In the genomic region with DNA sequence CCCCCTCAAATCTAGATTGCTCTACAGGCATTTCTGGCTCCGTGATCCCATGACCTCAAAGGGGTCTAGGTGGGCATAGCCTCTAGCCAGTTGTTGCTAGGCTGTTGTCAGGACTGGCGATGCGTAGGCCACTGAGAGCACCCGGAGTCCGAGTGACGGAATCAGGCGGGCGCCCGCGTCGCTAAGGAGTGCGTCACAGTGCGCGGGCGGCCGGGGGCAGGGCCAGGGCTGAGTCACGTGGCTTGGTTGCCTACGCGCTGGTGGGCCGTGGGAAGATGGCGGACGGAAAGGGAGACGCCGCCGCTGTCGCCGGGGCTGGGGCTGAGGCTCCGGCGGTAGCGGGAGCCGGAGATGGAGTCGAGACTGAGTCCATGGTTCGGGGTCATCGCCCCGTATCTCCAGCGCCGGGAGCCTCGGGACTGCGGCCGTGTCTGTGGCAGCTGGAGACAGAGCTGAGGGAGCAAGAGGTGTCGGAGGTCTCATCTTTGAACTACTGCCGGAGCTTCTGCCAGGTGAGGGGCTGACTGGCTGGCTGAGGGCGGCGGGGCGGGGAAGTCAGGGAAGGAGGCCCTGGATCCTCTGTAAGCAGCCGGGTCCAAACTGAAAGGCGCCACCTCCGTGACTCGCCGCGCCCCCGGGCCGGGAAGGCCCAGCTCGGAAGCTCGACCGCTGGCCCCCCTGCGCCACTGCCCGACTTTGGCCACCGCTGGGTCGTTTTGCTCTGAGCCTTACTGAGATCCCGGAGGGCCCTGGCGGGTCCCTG, we compare ENCODE assay signal across 8 cellular contexts. TPM values are rescaled to one million over a fixed set of nuclear protein-coding genes. Genes with fewer than 3 reads are reported as not detected.
DNase-seq lines count a peak whose midpoint lies in the region; ATAC-seq and TF ChIP-seq lines count a peak whose summit lies in the region.

A gene with protein sequence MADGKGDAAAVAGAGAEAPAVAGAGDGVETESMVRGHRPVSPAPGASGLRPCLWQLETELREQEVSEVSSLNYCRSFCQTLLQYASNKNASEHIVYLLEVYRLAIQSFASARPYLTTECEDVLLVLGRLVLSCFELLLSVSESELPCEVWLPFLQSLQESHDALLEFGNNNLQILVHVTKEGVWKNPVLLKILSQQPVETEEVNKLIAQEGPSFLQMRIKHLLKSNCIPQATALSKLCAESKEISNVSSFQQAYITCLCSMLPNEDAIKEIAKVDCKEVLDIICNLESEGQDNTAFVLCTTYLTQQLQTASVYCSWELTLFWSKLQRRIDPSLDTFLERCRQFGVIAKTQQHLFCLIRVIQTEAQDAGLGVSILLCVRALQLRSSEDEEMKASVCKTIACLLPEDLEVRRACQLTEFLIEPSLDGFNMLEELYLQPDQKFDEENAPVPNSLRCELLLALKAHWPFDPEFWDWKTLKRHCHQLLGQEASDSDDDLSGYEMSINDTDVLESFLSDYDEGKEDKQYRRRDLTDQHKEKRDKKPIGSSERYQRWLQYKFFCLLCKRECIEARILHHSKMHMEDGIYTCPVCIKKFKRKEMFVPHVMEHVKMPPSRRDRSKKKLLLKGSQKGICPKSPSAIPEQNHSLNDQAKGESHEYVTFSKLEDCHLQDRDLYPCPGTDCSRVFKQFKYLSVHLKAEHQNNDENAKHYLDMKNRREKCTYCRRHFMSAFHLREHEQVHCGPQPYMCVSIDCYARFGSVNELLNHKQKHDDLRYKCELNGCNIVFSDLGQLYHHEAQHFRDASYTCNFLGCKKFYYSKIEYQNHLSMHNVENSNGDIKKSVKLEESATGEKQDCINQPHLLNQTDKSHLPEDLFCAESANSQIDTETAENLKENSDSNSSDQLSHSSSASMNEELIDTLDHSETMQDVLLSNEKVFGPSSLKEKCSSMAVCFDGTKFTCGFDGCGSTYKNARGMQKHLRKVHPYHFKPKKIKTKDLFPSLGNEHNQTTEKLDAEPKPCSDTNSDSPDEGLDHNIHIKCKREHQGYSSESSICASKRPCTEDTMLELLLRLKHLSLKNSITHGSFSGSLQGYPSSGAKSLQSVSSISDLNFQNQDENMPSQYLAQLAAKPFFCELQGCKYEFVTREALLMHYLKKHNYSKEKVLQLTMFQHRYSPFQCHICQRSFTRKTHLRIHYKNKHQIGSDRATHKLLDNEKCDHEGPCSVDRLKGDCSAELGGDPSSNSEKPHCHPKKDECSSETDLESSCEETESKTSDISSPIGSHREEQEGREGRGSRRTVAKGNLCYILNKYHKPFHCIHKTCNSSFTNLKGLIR (N-terminal part only) (plus strand): TSS at position 263 of the 763 bp plus-strand sequence. CDS start 13 bp downstream, at position 276.

- CTCF ChIA-PET in RWPE1 (lab: Yijun Ruan, JAX): interaction anchor here (0.6 to 2.0 kb wide), 3 partner anchors 17 to 51 kb away, joined by 3 to 7 read pairs (median 4); no protein-coding TSS in a partner anchor

- H3K36me3 Mint-ChIP-seq in naive thymus-derived CD8-positive, alpha-beta T cell: peaks cover 0 to 3% (median 2%) of the 10 kb centered on the region in 3 donors
- H3K36me3 Mint-ChIP-seq in stimulated activated naive B cell treated with anti-CD40 and anti-IgM and Interleukin-4, amounts not matched to agents 10 μg/mL and 1 μg/mL and 100 μg/mL, for 72 hours: peaks cover 3 to 4% of the 10 kb centered on the region in 2 donors

- no peaks in the 10 kb centered on the region for H3K9me3 Mint-ChIP-seq in naive thymus-derived CD8-positive, alpha-beta T cell
- no peaks in the 10 kb centered on the region for H3K9me3 Mint-ChIP-seq in stimulated activated naive B cell treated with anti-CD40 and anti-IgM and Interleukin-4, amounts not matched to agents 10 μg/mL and 1 μg/mL and 100 μg/mL, for 72 hours

- no peaks in the 10 kb centered on the region for H3K9me3 ChIP-seq in DOHH2 (ENCODE audit: control insufficient read depth, insufficient read depth, low read length)

- H3K27me3 Mint-ChIP-seq in naive thymus-derived CD8-positive, alpha-beta T cell: no peaks in the 10 kb centered on the region
- H3K27me3 Mint-ChIP-seq in stimulated activated naive B cell treated with anti-CD40 and anti-IgM and Interleukin-4, amounts not matched to agents 10 μg/mL and 1 μg/mL and 100 μg/mL, for 72 hours: no peaks in the 10 kb centered on the region

- H3K4me2 ChIP-seq in DOHH2 (ENCODE audit: low read length): peak within 1 kb of the TSS; percentile 75

- peaks cover 16% of the 10 kb centered on the region; the same call in 1 of the 2 replicates for H3K36me3 ChIP-seq in DOHH2 (ENCODE audit: control insufficient read depth, low read length)

- peaks cover 6 to 25% (median 15%) of the 10 kb centered on the region in 4 donors for H3K4me1 Mint-ChIP-seq in naive thymus-derived CD8-positive, alpha-beta T cell
- H3K4me1 Mint-ChIP-seq in stimulated activated naive B cell treated with anti-CD40 and anti-IgM and Interleukin-4, amounts not matched to agents 10 μg/mL and 1 μg/mL and 100 μg/mL, for 72 hours: peaks cover 13 to 16% of the 10 kb centered on the region in 2 donors

- peaks cover 40% of the 10 kb centered on the region for H4K20me1 ChIP-seq in DOHH2 (ENCODE audit: control insufficient read depth, insufficient read depth, low read depth, low read length)

- H3K9me2 ChIP-seq in DOHH2 (replicated peaks; ENCODE audit: control insufficient read depth, low read length): no peaks in the 10 kb centered on the region

- H3F3A ChIP-seq in DOHH2 (ENCODE audit: control insufficient read depth, insufficient read depth): 0 out of 2 replicates have a peak, but pooled peaks cover 4% of the 10 kb centered on the region

- no peak for TF ChIP-seq CTCF in DOHH2 (IDR thresholded peaks at IDR 0.05; ENCODE audit: low read depth, low read length, poor library complexity, severe bottlenecking)
- no peak for TF ChIP-seq CTCF in RWPE1 (conservative IDR thresholded peaks at IDR 0.05; ENCODE audit: low read depth)
- no peak for TF ChIP-seq CTCF in fibroblast of mammary gland (conservative IDR thresholded peaks at IDR 0.05; ENCODE audit: control insufficient read depth, insufficient read depth, low read depth, low read length)

- H3K79me2 ChIP-seq in DOHH2 (ENCODE audit: control insufficient read depth, low read length): peaks cover 55% of the 10 kb centered on the region

- H3K27ac Mint-ChIP-seq in naive thymus-derived CD8-positive, alpha-beta T cell: no peak within 1 kb of the TSS
- H3K27ac Mint-ChIP-seq in stimulated activated naive B cell treated with anti-CD40 and anti-IgM and Interleukin-4, amounts not matched to agents 10 μg/mL and 1 μg/mL and 100 μg/mL, for 72 hours: no peak within 1 kb of the TSS

- peak; percentile 80 for DNase-seq in GOT3 (lab: John Stamatoyannopoulos, UW)
- peak; percentile 94 for DNase-seq in LoVo (ENCODE audit: low spot score)
- peak; percentile 94 for DNase-seq in RWPE1 (ENCODE audit: low spot score)
- peak; percentile 89 to 92 for DNase-seq in activated T-helper 1 cell treated with anti-CD3 and anti-CD28 coated beads, Interleukin-2, amount 50 U/mL, for 16 hours (ENCODE audit: low read depth in 1 of 2, low spot score in 1 of 2)
- DNase-seq in fibroblast of mammary gland (ENCODE audit: low read depth): peak; percentile 90
- DNase-seq in naive thymus-derived CD8-positive, alpha-beta T cell: peak; percentile 90 to 97 (median 94)
- peak; percentile 94 for DNase-seq in stimulated activated naive B cell treated with anti-CD40 and anti-IgM and Interleukin-4, amounts not matched to agents 10 μg/mL and 1 μg/mL and 100 μg/mL, for 72 hours

- peak; percentile 91 to 93 for ATAC-seq in naive thymus-derived CD8-positive, alpha-beta T cell
- ATAC-seq in stimulated activated naive B cell treated with anti-CD40 and anti-IgM and Interleukin-4, amounts not matched to agents 10 μg/mL and 1 μg/mL and 100 μg/mL, for 72 hours (replicated peaks): peak; percentile 96 to 99

- H3K4me3 ChIP-seq in DOHH2 (ENCODE audit: low read length): peak within 1 kb of the TSS; percentile 90
- H3K4me3 ChIP-seq in fibroblast of mammary gland (ENCODE audit: control insufficient read depth, low read depth, low read length): peak within 1 kb of the TSS; percentile 94

- peaks cover 36% of the 10 kb centered on the region for H3K4me1 ChIP-seq in DOHH2 (ENCODE audit: control insufficient read depth, low read length)

- no peaks in the 10 kb centered on the region for H3K27me3 ChIP-seq in DOHH2 (ENCODE audit: control insufficient read depth, low read length)

- POLR2A ChIA-PET in RWPE1 (lab: Yijun Ruan, JAX; ENCODE audit: low non-redundant PET): interaction anchor here (0.7 to 0.8 kb wide), 2 partner anchors 96 to 239 kb away, joined by 3 read pairs; a partner anchor contains a TSS
- POLR2A ChIA-PET in naive thymus-derived CD8-positive, alpha-beta T cell (lab: Charles Lee): interaction anchor here (0.7 to 2.2 kb wide), 8 partner anchors 12 to 155 kb away, joined by 3 to 5 read pairs (median 4); a partner anchor contains a TSS

- peak within 1 kb of the TSS; percentile 46 for H3K27ac ChIP-seq in DOHH2 (ENCODE audit: low read depth, low read length)
- peak within 1 kb of the TSS; percentile 82 for H3K27ac ChIP-seq in RWPE1

- peak within 1 kb of the TSS in 1 of 10 donors; percentile 20 for H3K4me3 Mint-ChIP-seq in naive thymus-derived CD8-positive, alpha-beta T cell
- peak within 1 kb of the TSS in 1 of 2 donors; percentile 20 for H3K4me3 Mint-ChIP-seq in stimulated activated naive B cell treated with anti-CD40 and anti-IgM and Interleukin-4, amounts not matched to agents 10 μg/mL and 1 μg/mL and 100 μg/mL, for 72 hours

RNA-seq across cellular contexts. Expression of the gene that starts here (rescaled TPM):
- total RNA-seq in naive thymus-derived CD8-positive, alpha-beta T cell: 10 to 100 TPM; 25.2 to 25.9 TPM
- 1 to 10 TPM; 6.8 to 9.5 (median 8.7) TPM for polyA plus RNA-seq in naive thymus-derived CD8-positive, alpha-beta T cell

Comparison
In these comparisons a context has a peak if more than half of its experiments do, and no peak if none do; other contexts are left out.
1. Peak in every context shown above with its lines: DNase-seq, ATAC-seq, H3K4me3 ChIP-seq and H3K27ac ChIP-seq.